ENCODE assay signal across 20 cellular contexts in genomic region chr2:129912871-129913694, GRCh38.
"Had no signal": no experiment of that assay in that cellular context is flagged by ENCODE, and none has a peak within 500 bp of the region (broad histone marks: within the 10 kb centered on the region; RNA-seq: fewer than 3 reads in every experiment).

No MANE protein-coding gene starts in this region.

- H3K4me3 ChIP-seq: lung, ovary, prostate gland, thyroid gland had no signal

- H3K4me1 Mint-ChIP-seq: activated CD4-positive, alpha-beta T cell treated with anti-CD3 and anti-CD28 coated beads, Interleukin-2, amount 10 ng/mL, durations not matched to agents 7 days and 5 days; naive thymus-derived CD8-positive, alpha-beta T cell had no signal

- H3K27ac ChIP-seq: foreskin keratinocyte, ovary, prostate gland, thyroid gland, VCaP had no signal

- ATAC-seq: activated CD8-positive, alpha-beta T cell treated with anti-CD3 and anti-CD28 coated beads for 36 hours; activated T-cell treated with anti-CD3 and anti-CD28 coated beads, Interleukin-2, amount 50 U/mL, for 4 hours; foreskin keratinocyte; naive thymus-derived CD8-positive, alpha-beta T cell had no signal

- H3K36me3 ChIP-seq: ovary, prostate gland, thyroid gland had no signal

- H3K27ac Mint-ChIP-seq: activated CD4-positive, alpha-beta T cell treated with anti-CD3 and anti-CD28 coated beads, Interleukin-2, amount 10 ng/mL, durations not matched to agents 7 days and 5 days; activated CD8-positive, alpha-beta T cell treated with anti-CD3 and anti-CD28 coated beads for 36 hours; activated naive CD4-positive, alpha-beta T cell treated with anti-CD3 and anti-CD28 coated beads for 36 hours; activated naive CD8-positive, alpha-beta T cell treated with anti-CD3 and anti-CD28 coated beads, Interleukin-2, amount 10 ng/mL, durations not matched to agents 7 days and 5 days; activated T-helper 2 cell treated with anti-CD3 and anti-CD28 coated beads, Interferon-gamma antibody, Interleukin-2, Interleukin-4, amounts not matched to agents 10 μg/mL and 5 μg/mL and 100 μg/mL, durations not matched to agents 14 hours and 24 hours and 36 hours; naive thymus-derived CD8-positive, alpha-beta T cell; T-helper 2 cell treated with Interferon-gamma antibody and Interleukin-4, amounts not matched to agents 5 μg/mL and 100 μg/mL, for 36 hours had no signal

- H3K27me3 Mint-ChIP-seq: activated CD4-positive, alpha-beta T cell treated with anti-CD3 and anti-CD28 coated beads, Interleukin-2, amount 10 ng/mL, durations not matched to agents 7 days and 5 days; activated CD8-positive, alpha-beta T cell treated with anti-CD3 and anti-CD28 coated beads for 36 hours; activated naive CD8-positive, alpha-beta T cell treated with anti-CD3 and anti-CD28 coated beads, Interleukin-2, amount 10 ng/mL, durations not matched to agents 7 days and 5 days had no signal

- H3K36me3 Mint-ChIP-seq: activated naive CD8-positive, alpha-beta T cell treated with anti-CD3 and anti-CD28 coated beads, Interleukin-2, amount 10 ng/mL, durations not matched to agents 7 days and 5 days had no signal

- DNase-seq: activated CD4-positive, alpha-beta T cell treated with anti-CD3 and anti-CD28 coated beads, Interleukin-2, amount 10 ng/mL, durations not matched to agents 7 days and 5 days; activated CD4-positive, CD25-positive, alpha-beta regulatory T cell treated with anti-CD3 and anti-CD28 coated beads, Interleukin-2, amount 50 U/mL, for 72 hours; activated CD8-positive, alpha-beta T cell treated with anti-CD3 and anti-CD28 coated beads for 36 hours; activated naive CD4-positive, alpha-beta T cell treated with anti-CD3 and anti-CD28 coated beads for 36 hours; activated naive CD8-positive, alpha-beta T cell treated with anti-CD3 and anti-CD28 coated beads, Interleukin-2, amount 10 ng/mL, durations not matched to agents 7 days and 5 days; activated T-cell treated with anti-CD3 and anti-CD28 coated beads, Interleukin-2, amount 50 U/mL, for 4 hours; amniotic stem cell; effector CD4-positive, alpha-beta T cell; erythroblast; foreskin keratinocyte; naive thymus-derived CD8-positive, alpha-beta T cell; ovary; stimulated activated CD4-positive, alpha-beta T cell treated with anti-CD3 and anti-CD28 coated beads, Interleukin-4, amount 100 ng/mL, for 24 hours; stimulated activated naive CD4-positive, alpha-beta T cell treated with Interleukin-2 at 50 U/mL for 16 hours; thyroid gland had no signal

- H3K9me3 Mint-ChIP-seq: activated CD4-positive, alpha-beta T cell treated with anti-CD3 and anti-CD28 coated beads, Interleukin-2, amount 10 ng/mL, durations not matched to agents 7 days and 5 days had no signal

- H3K4me3 Mint-ChIP-seq: activated CD4-positive, alpha-beta T cell treated with anti-CD3 and anti-CD28 coated beads, Interleukin-2, amount 10 ng/mL, durations not matched to agents 7 days and 5 days; activated CD8-positive, alpha-beta T cell treated with anti-CD3 and anti-CD28 coated beads for 36 hours; activated naive CD4-positive, alpha-beta T cell treated with anti-CD3 and anti-CD28 coated beads for 36 hours; activated naive CD8-positive, alpha-beta T cell treated with anti-CD3 and anti-CD28 coated beads, Interleukin-2, amount 10 ng/mL, durations not matched to agents 7 days and 5 days; activated T-cell treated with anti-CD3 and anti-CD28 coated beads, Interleukin-2, amount 50 U/mL, for 4 hours; naive thymus-derived CD8-positive, alpha-beta T cell; T-helper 2 cell treated with Interferon-gamma antibody and Interleukin-4, amounts not matched to agents 5 μg/mL and 100 μg/mL, for 36 hours had no signal

- H3K4me1 ChIP-seq: foreskin keratinocyte, prostate gland, thyroid gland had no signal

- H3K9me3 ChIP-seq: ovary, prostate gland, thyroid gland had no signal

- H3K27me3 ChIP-seq: ovary, thyroid gland had no signal
